ENCODE assay signal across 24 cellular contexts in the genomic region with DNA sequence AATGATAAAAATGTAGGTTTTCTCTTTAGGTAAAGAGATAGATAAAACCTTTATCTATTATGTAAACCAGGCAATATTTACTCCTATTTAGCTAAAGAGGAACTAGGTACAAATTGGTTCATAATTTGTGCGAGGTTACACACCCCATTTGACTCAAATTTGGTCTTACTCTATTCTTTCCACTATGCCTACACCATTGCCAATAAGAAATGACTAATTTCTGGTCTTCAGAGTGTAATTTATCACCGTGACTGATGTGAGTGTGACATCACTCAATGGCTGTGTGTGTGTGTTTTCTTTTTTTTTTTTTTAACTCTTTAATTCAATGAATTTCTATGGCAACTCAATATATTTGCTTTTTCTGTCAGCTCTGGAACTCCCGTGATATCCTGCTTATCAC.
"Had no signal": no experiment of that assay in that cellular context is flagged by ENCODE, and none has a peak within 500 bp of the region (broad histone marks: within the 10 kb centered on the region; RNA-seq: fewer than 3 reads in every experiment).

No MANE protein-coding gene starts in this region.

- H3K9me3 ChIP-seq: ascending aorta had no signal

- ATAC-seq: activated CD4-positive, alpha-beta T cell treated with anti-CD3 and anti-CD28 coated beads for 36 hours; activated CD8-positive, alpha-beta memory T cell treated with anti-CD3 and anti-CD28 coated beads, Interleukin-2, amount 10 ng/mL, durations not matched to agents 7 days and 5 days; activated CD8-positive, alpha-beta T cell treated with anti-CD3 and anti-CD28 coated beads, Interleukin-2, amount 10 ng/mL, durations not matched to agents 7 days and 5 days; activated naive CD4-positive, alpha-beta T cell treated with anti-CD3 and anti-CD28 coated beads, Interleukin-2, amount 50 U/mL, for 72 hours; activated T-cell treated with anti-CD3 and anti-CD28 coated beads, Interleukin-2, amount 50 U/mL, for 72 hours; esophagus mucosa had no signal

- H3K27me3 ChIP-seq: ascending aorta, dorsolateral prefrontal cortex had no signal

- H3K36me3 ChIP-seq: ascending aorta had no signal

- DNase-seq: activated CD4-positive, alpha-beta memory T cell treated with anti-CD3 and anti-CD28 coated beads for 36 hours; activated CD4-positive, alpha-beta T cell treated with anti-CD3 and anti-CD28 coated beads for 36 hours; activated CD4-positive, alpha-beta T cell treated with anti-CD3 and anti-CD28 coated beads, Interleukin-2, amount 10 ng/mL, durations not matched to agents 24 days and 14 days; activated CD4-positive, CD25-positive, alpha-beta regulatory T cell; activated CD4-positive, CD25-positive, alpha-beta regulatory T cell treated with anti-CD3 and anti-CD28 coated beads, Interleukin-2, amount 50 U/mL, for 72 hours; activated CD8-positive, alpha-beta memory T cell treated with anti-CD3 and anti-CD28 coated beads, Interleukin-2, amount 10 ng/mL, durations not matched to agents 7 days and 5 days; activated CD8-positive, alpha-beta memory T cell treated with anti-CD3 and anti-CD28 coated beads, Interleukin-2, amount 50 U/mL, for 4 hours; activated CD8-positive, alpha-beta T cell treated with anti-CD3 and anti-CD28 coated beads, Interleukin-2, amount 10 ng/mL, durations not matched to agents 7 days and 5 days; activated gamma-delta T cell; activated naive CD4-positive, alpha-beta T cell; activated naive CD4-positive, alpha-beta T cell treated with anti-CD3 and anti-CD28 coated beads, Interleukin-2, amount 10 ng/mL, durations not matched to agents 7 days and 5 days; activated naive CD8-positive, alpha-beta T cell treated with anti-CD3 and anti-CD28 coated beads, Interleukin-2, amount 10 ng/mL, durations not matched to agents 7 days and 5 days; activated T-cell treated with anti-CD3 and anti-CD28 coated beads, Interleukin-2, amount 50 U/mL, for 24 hours; activated T-cell treated with anti-CD3 and anti-CD28 coated beads, Interleukin-2, amount 50 U/mL, for 72 hours; dorsolateral prefrontal cortex; effector memory CD4-positive, alpha-beta T cell; endodermal cell; foreskin fibroblast; head of caudate nucleus; T-helper 2 cell had no signal

- H3K4me3 ChIP-seq: ascending aorta, coronary artery, dorsolateral prefrontal cortex had no signal

- H3K27ac ChIP-seq: coronary artery, dorsolateral prefrontal cortex had no signal
